In genomic region chr14:65962952-65963351, GRCh38 we compare ENCODE assay signal across 24 cellular contexts.
DNase-seq lines count a peak whose midpoint lies in the region; ATAC-seq, FAIRE-seq and TF ChIP-seq lines count a peak whose summit lies in the region.
"Had no signal": no experiment of that assay in that cellular context is flagged by ENCODE, and none has a peak within 500 bp of the region (broad histone marks: within the 10 kb centered on the region; RNA-seq: fewer than 3 reads in every experiment).

No MANE protein-coding gene starts in this region.

- H3K79me2 ChIP-seq in K562 (ENCODE audit: control insufficient read depth, insufficient read depth, low read length) = no peaks in the 10 kb centered on the region

- DNase-seq in ELF-1 (ENCODE audit: low read depth, low spot score) = peak; percentile 28
- DNase-seq in IMR-90 = no peak
- DNase-seq in K562 (ENCODE audit: extremely low read depth in 1 of 4, low spot score in 3 of 4) = no peak
- DNase-seq in mesothelial cell of epicardium (ENCODE audit: low spot score in 2 of 2, unreplicated experiment in 2 of 2) = no peak
- DNase-seq in foreskin keratinocyte = no peak
- DNase-seq in adrenal gland = no peak
- DNase-seq: CD8-positive, alpha-beta T cell; COR-L47; DMS153; DMS79 treated with DMSO at 0.1 percent for 48 hours; EL; GDM1; GM23248; HCEC 1CT; HFFc6 had no signal

- H3K27me3 ChIP-seq in IMR-90 (ENCODE audit: control insufficient read depth, insufficient read depth, low read length) = no peaks in the 10 kb centered on the region
- H3K27me3 ChIP-seq in K562 (ENCODE audit: control insufficient read depth in 2 of 2, insufficient read depth in 2 of 2, low read length in 2 of 2) = no peaks in the 10 kb centered on the region; a peak in 1 of 5 replicates
- peaks cover 33% of the 10 kb centered on the region for H3K27me3 ChIP-seq in foreskin keratinocyte
- peaks cover 7% of the 10 kb centered on the region for H3K27me3 ChIP-seq in adrenal gland

- TF ChIP-seq POLR2A in IMR-90 (IDR thresholded peaks at IDR 0.05; ENCODE audit: low read depth, low read length) = no peak
- no peak for TF ChIP-seq POLR2A in K562 (conservative IDR thresholded peaks at IDR 0.05)
- no peak for TF ChIP-seq POLR2A in adrenal gland (IDR thresholded peaks at IDR 0.05)

- no peak overlapping the region for H2AK5ac ChIP-seq in IMR-90 (ENCODE audit: low read depth, low read length)

- H3K27ac Mint-ChIP-seq in mesothelial cell of epicardium = peak overlapping the region; percentile 58
- H3K27ac Mint-ChIP-seq: CD14-positive monocyte; CD8-positive, alpha-beta T cell; HFFc6; IgD-negative memory B cell had no signal

- no peak overlapping the region for H3K23ac ChIP-seq in IMR-90 (ENCODE audit: low read depth, low read length)

- POLR2A ChIA-PET in IMR-90 (lab: Charles Lee; ENCODE audit: unreplicated experiment) = no interaction called here
- POLR2A ChIA-PET in K562 (lab: Yijun Ruan, JAX) = no interaction called here

- H3K9ac ChIP-seq in IMR-90 (ENCODE audit: low read depth, low read length) (no peak overlapping the region), K562 (ENCODE audit: insufficient read depth in 1 of 2, low read depth in 2 of 2, low read length in 2 of 2) (no peak overlapping the region)
- H3K9ac ChIP-seq: GM23248, KMS-11 had no signal

- no peaks in the 10 kb centered on the region for H3K79me1 ChIP-seq in IMR-90 (ENCODE audit: low read depth in 1 of 2, low read length in 2 of 2)

- H4K20me1 ChIP-seq in IMR-90 (ENCODE audit: insufficient read depth, low read length) (no peaks in the 10 kb centered on the region), K562 (replicated peaks; ENCODE audit: control insufficient read depth, insufficient read depth, low read length) (no peaks in the 10 kb centered on the region)

- BruUV-seq in IMR-90 (replicated peaks; lab: Mats Ljungman, UMichigan) (no TSS peak), K562 (replicated peaks; lab: Mats Ljungman, UMichigan) (no TSS peak)

- H3K56ac ChIP-seq in IMR-90 (ENCODE audit: extremely low read depth, insufficient read depth, low read length) = no peak overlapping the region

- H4K5ac ChIP-seq in IMR-90 (ENCODE audit: low read depth, low read length) = no peak overlapping the region

- H2BK5ac ChIP-seq in IMR-90 (ENCODE audit: low read depth, low read length, poor library complexity, severe bottlenecking) = no peak overlapping the region

- no peak overlapping the region for H2AK9ac ChIP-seq in IMR-90 (replicated peaks; ENCODE audit: low read depth, low read length, poor library complexity)

- H3K36me3 ChIP-seq in IMR-90 (ENCODE audit: control insufficient read depth, insufficient read depth, low read length) (no peaks in the 10 kb centered on the region), K562 (ENCODE audit: control insufficient read depth, insufficient read depth, low read length) (no peaks in the 10 kb centered on the region), adrenal gland (replicated peaks in 1 of 2) (no peaks in the 10 kb centered on the region)

- no peaks in the 10 kb centered on the region for H3K36me3 Mint-ChIP-seq in mesothelial cell of epicardium
- H3K36me3 Mint-ChIP-seq: CD14-positive monocyte; CD8-positive, alpha-beta T cell; IgD-negative memory B cell had no signal

- no peaks in the 10 kb centered on the region for H3K4me1 ChIP-seq in IMR-90 (ENCODE audit: control insufficient read depth, insufficient read depth, low read length)
- H3K4me1 ChIP-seq in K562 (replicated peaks in 1 of 2; ENCODE audit: control insufficient read depth in 2 of 2, insufficient read depth in 2 of 2, low read length in 2 of 2) = no peaks in the 10 kb centered on the region
- no peaks in the 10 kb centered on the region for H3K4me1 ChIP-seq in foreskin keratinocyte
- H3K4me1 ChIP-seq in adrenal gland (replicated peaks in 1 of 2) = no peaks in the 10 kb centered on the region

- no CpG with 5 or more reads among the region's 3 CpGs for WGBS in IMR-90 (ENCODE audit: extremely low coverage in 2 of 2, insufficient read length in 1 of 2), 2 experiments
- 8% methylated on average over 2 of the region's 3 CpGs for WGBS in K562 (ENCODE audit: insufficient coverage, low coverage, missing lambda C conversion rate)
- WGBS in adrenal gland, 4 donors = 38 to 49% (median 48%) methylated on average over 3 of the region's 3 CpGs

- H3K27me3 Mint-ChIP-seq in mesothelial cell of epicardium (ENCODE audit: low read depth) = peaks cover 7% of the 10 kb centered on the region

- no peak overlapping the region for H4K8ac ChIP-seq in IMR-90 (ENCODE audit: low read depth in 2 of 2, low read length in 2 of 2)

- CTCF ChIA-PET in IMR-90 (lab: Yijun Ruan, JAX) (no interaction called here), K562 (lab: Yijun Ruan, JAX; ENCODE audit: low intra/inter-chr PET ratio) (no interaction called here)

- TF ChIP-seq EP300 in K562 (IDR thresholded peaks at IDR 0.05; ENCODE audit: low read length) = no peak

- H3K4me1 Mint-ChIP-seq in mesothelial cell of epicardium = peaks cover 20% of the 10 kb centered on the region

- H2AFZ ChIP-seq in IMR-90 (replicated peaks; ENCODE audit: low read length, poor library complexity) (no peak overlapping the region), K562 (ENCODE audit: low read depth, low read length) (no peak overlapping the region)
- H2AFZ ChIP-seq: GM23248 had no signal

- no peak overlapping the region for H3K4me3 Mint-ChIP-seq in mesothelial cell of epicardium
- H3K4me3 Mint-ChIP-seq: CD14-positive monocyte; CD8-positive, alpha-beta T cell; HFFc6; IgD-negative memory B cell had no signal

- intact Hi-C loops in IMR-90 (cut with micrococcal nuclease) = no loop called here
- intact Hi-C loops in K562 (cut with micrococcal nuclease) = no loop called here
- intact Hi-C loops in adrenal gland (cut with DNase I) = no loop called here

- H4K91ac ChIP-seq in IMR-90 (ENCODE audit: insufficient read depth, low read depth, low read length) = no peak overlapping the region

- no peak overlapping the region for H3K4me3 ChIP-seq in IMR-90 (ENCODE audit: insufficient read depth, low read depth, low read length)
- H3K4me3 ChIP-seq in K562 = no peak overlapping the region
- H3K4me3 ChIP-seq in adrenal gland = no peak overlapping the region
- H3K4me3 ChIP-seq: GM23248 had no signal

- H3K4me2 ChIP-seq in IMR-90 (ENCODE audit: low read depth, low read length) = no peak overlapping the region
- H3K4me2 ChIP-seq in K562 (ENCODE audit: insufficient read depth, low read length) = no peak overlapping the region
- H3K4me2 ChIP-seq: KMS-11 had no signal

- no peak overlapping the region for H2BK15ac ChIP-seq in IMR-90 (ENCODE audit: low read depth, low read length)

- no peak overlapping the region for H3K18ac ChIP-seq in IMR-90 (ENCODE audit: low read depth, low read length)

- H3K27ac ChIP-seq in IMR-90 (ENCODE audit: insufficient read depth, low read length) = no peak overlapping the region
- H3K27ac ChIP-seq in K562 (ENCODE audit: extremely low read depth, low read depth, low read length) = no peak overlapping the region
- no peak overlapping the region for H3K27ac ChIP-seq in foreskin keratinocyte
- H3K27ac ChIP-seq in adrenal gland = no peak overlapping the region
- H3K27ac ChIP-seq: GM23248, HL-60, KMS-11 had no signal

- no peak for FAIRE-seq in K562 (lab: Jason Lieb, UNC)
- FAIRE-seq: A204.1, D721Med, GM12892, GM19239 had no signal

- no peak overlapping the region for H2BK20ac ChIP-seq in IMR-90 (ENCODE audit: low read depth, low read length)

- H3K9me3 ChIP-seq in IMR-90 (ENCODE audit: control insufficient read depth, insufficient read depth, low read length) = no peaks in the 10 kb centered on the region
- no peaks in the 10 kb centered on the region for H3K9me3 ChIP-seq in K562 (replicated peaks; ENCODE audit: control insufficient read depth, insufficient read depth, low read depth, low read length)
- H3K9me3 ChIP-seq in adrenal gland (replicated peaks in 1 of 3) = no peaks in the 10 kb centered on the region

- H3K9me1 ChIP-seq in IMR-90 (ENCODE audit: insufficient read depth, low read length) (no peaks in the 10 kb centered on the region), K562 (ENCODE audit: control insufficient read depth, insufficient read depth, low read length) (no peaks in the 10 kb centered on the region)

- no peak overlapping the region for H3K14ac ChIP-seq in IMR-90 (replicated peaks; ENCODE audit: low read depth, low read length)

- no peak overlapping the region for H3K4ac ChIP-seq in IMR-90 (ENCODE audit: low read depth, low read length)

- ATAC-seq in IMR-90 (ENCODE audit: low read depth) (no peak), K562 (no peak), foreskin keratinocyte (no peak), HG03521 (IDR thresholded peaks at IDR 0.05; ENCODE audit: unreplicated experiment) (no peak)
- ATAC-seq: CD8-positive, alpha-beta T cell had no signal

- TF ChIP-seq CTCF in IMR-90 (conservative IDR thresholded peaks at IDR 0.05; ENCODE audit: low read depth, low read length) = no peak
- no peak for TF ChIP-seq CTCF in K562 (IDR thresholded peaks at IDR 0.05 in 2 of 3, conservative IDR thresholded peaks at IDR 0.05 in 1 of 3; ENCODE audit: insufficient read depth in 2 of 3, low read depth in 1 of 3, low read length in 3 of 3)
- TF ChIP-seq CTCF in mesothelial cell of epicardium (IDR thresholded peaks at IDR 0.05; ENCODE audit: unreplicated experiment) = no peak
- TF ChIP-seq CTCF in foreskin keratinocyte (conservative IDR thresholded peaks at IDR 0.05) = no peak
- TF ChIP-seq CTCF in adrenal gland (IDR thresholded peaks at IDR 0.05) = no peak

- no peak overlapping the region for H2BK120ac ChIP-seq in IMR-90 (ENCODE audit: low read depth, low read length)

- in situ Hi-C loops in IMR-90 (cut with MboI; ENCODE audit: low sequenced_read_pairs) (loop anchor here (5.0 to 10.0 kb wide), 2 partner anchors 538 to 796 kb away; no protein-coding TSS in a partner anchor), K562 (cut with MboI) (loop anchor here (25.0 kb wide), 1 partner anchor 551 kb away; the partner anchor contains the start of gene FUT8)

- dilution Hi-C loops in IMR-90 (cut with HindIII; ENCODE audit: low sequenced_read_pairs, unreplicated experiment) = no loop called here

- TF ChIP-seq RAD21 in IMR-90 (IDR thresholded peaks at IDR 0.05; ENCODE audit: low read length) (no peak), K562 (CRISPR knock-in tag; conservative IDR thresholded peaks at IDR 0.05 in 1 of 2, IDR thresholded peaks at IDR 0.05 in 1 of 2) (no peak)

- H3K9me3 Mint-ChIP-seq in mesothelial cell of epicardium = no peaks in the 10 kb centered on the region
- H3K9me3 Mint-ChIP-seq: CD14-positive monocyte; CD8-positive, alpha-beta T cell; HFFc6; IgD-negative memory B cell had no signal

TF ChIP-seq in IMR-90, 13 proteins besides CTCF, POLR2A, EP300 and RAD21 (continues in another document):
- TF ChIP-seq RCOR1 (IDR thresholded peaks at IDR 0.05; ENCODE audit: insufficient replicate concordance, low read length) (no peak), RFX5 (IDR thresholded peaks at IDR 0.05; ENCODE audit: low read depth, low read length) (no peak), FOS (IDR thresholded peaks at IDR 0.05; ENCODE audit: low read depth, low read length) (no peak)
